In genomic region chr2:111126581-111126980, GRCh38 we compare ENCODE assay signal across 22 cellular contexts. TPM values are rescaled to one million over a fixed set of nuclear protein-coding genes. Genes with fewer than 3 reads are reported as not detected.
DNase-seq lines count a peak whose midpoint lies in the region; ATAC-seq and TF ChIP-seq lines count a peak whose summit lies in the region.
"Had no signal": no experiment of that assay in that cellular context is flagged by ENCODE, and none has a peak within 500 bp of the region (broad histone marks: within the 10 kb centered on the region; RNA-seq: fewer than 3 reads in every experiment).

No MANE protein-coding gene starts in this region.

- no peaks in the 10 kb centered on the region for H3K27me3 ChIP-seq in OCI-LY1 (ENCODE audit: insufficient read depth, low read length)
- H3K27me3 ChIP-seq: Peyer's patch, SJCRH30 had no signal

- H3K9me3 ChIP-seq in OCI-LY1 (ENCODE audit: low read length) = no peaks in the 10 kb centered on the region
- H3K9me3 ChIP-seq: Peyer's patch, SJCRH30 had no signal

- no peak overlapping the region for H3K27ac Mint-ChIP-seq in activated naive CD8-positive, alpha-beta T cell
- no peak overlapping the region for H3K27ac Mint-ChIP-seq in activated naive CD8-positive, alpha-beta T cell treated with anti-CD3 and anti-CD28 coated beads, Interleukin-2, amount 50 U/mL, for 24 hours
- H3K27ac Mint-ChIP-seq in type B pancreatic cell = no peak overlapping the region

- peaks cover 62% of the 10 kb centered on the region for H3K4me1 Mint-ChIP-seq in activated naive CD8-positive, alpha-beta T cell (ENCODE audit: low read depth)
- peaks cover 62% of the 10 kb centered on the region for H3K4me1 Mint-ChIP-seq in activated naive CD8-positive, alpha-beta T cell treated with anti-CD3 and anti-CD28 coated beads, Interleukin-2, amount 50 U/mL, for 24 hours
- H3K4me1 Mint-ChIP-seq in type B pancreatic cell (ENCODE audit: unreplicated experiment) = peaks cover 46% of the 10 kb centered on the region

- ATAC-seq in activated naive CD8-positive, alpha-beta T cell treated with anti-CD3 and anti-CD28 coated beads, Interleukin-2, amount 50 U/mL, for 24 hours = no peak
- ATAC-seq in HG03378 (IDR thresholded peaks at IDR 0.05; ENCODE audit: unreplicated experiment) = no peak
- no peak for ATAC-seq in HG03521 (IDR thresholded peaks at IDR 0.05; ENCODE audit: unreplicated experiment)
- ATAC-seq: HCT116 had no signal

- H3K4me3 ChIP-seq in OCI-LY1 (ENCODE audit: low read depth, low read length, poor library complexity, severe bottlenecking) = peak overlapping the region; percentile 89
- H3K4me3 ChIP-seq: Peyer's patch, SJCRH30 had no signal

- H3K79me2 ChIP-seq in OCI-LY1 (ENCODE audit: insufficient read depth, low read length) = peaks cover 97% of the 10 kb centered on the region

- no peak for DNase-seq in activated naive CD8-positive, alpha-beta T cell treated with anti-CD3 and anti-CD28 coated beads, Interleukin-2, amount 50 U/mL, for 24 hours
- DNase-seq in foreskin melanocyte (peak; percentile 80), type B pancreatic cell (ENCODE audit: extremely low spot score, unreplicated experiment) (no peak), SKM-1 treated with dmso at 0.1 percent for 144 hours (lab: John Stamatoyannopoulos, UW; ENCODE audit: unreplicated experiment) (no peak)
- DNase-seq: AML-193; CD8-positive, alpha-beta memory T cell; DMS53; IMR-90; NCI-H1092 treated with DMSO at 0.1 percent for 48 hours; NCI-H1436 treated with DMSO at 0.1 percent for 48 hours; NCI-H1930; NCI-H510A treated with DMSO at 0.1 percent for 48 hours; NCI-H748 treated with DMSO at 0.1 percent for 48 hours; NK-92 treated with Interleukin-12 subunit alpha and Interleukin-12 subunit beta, amount 100 ng/mL, for 24 hours; Peyer's patch; SJCRH30 had no signal

- H3K9me2 ChIP-seq in OCI-LY1 (ENCODE audit: low read depth, low read length) = no peaks in the 10 kb centered on the region

- peaks cover 83% of the 10 kb centered on the region for H3K4me1 ChIP-seq in OCI-LY1 (ENCODE audit: insufficient read depth, low read length, severe bottlenecking)
- H3K4me1 ChIP-seq: SJCRH30 had no signal

- H3K4me2 ChIP-seq in OCI-LY1 (ENCODE audit: low read length) = peak overlapping the region; percentile 80

- TF ChIP-seq CTCF in OCI-LY1 (IDR thresholded peaks at IDR 0.05; ENCODE audit: low read length) (no peak), type B pancreatic cell (conservative IDR thresholded peaks at IDR 0.05) (no peak)

- H3F3A ChIP-seq in OCI-LY1 (ENCODE audit: insufficient read depth, low read length) = no peaks in the 10 kb centered on the region

- peaks cover 96% of the 10 kb centered on the region for H3K36me3 ChIP-seq in OCI-LY1 (ENCODE audit: insufficient read depth, low read length)

- no peaks in the 10 kb centered on the region for H3K27me3 Mint-ChIP-seq in activated naive CD8-positive, alpha-beta T cell
- no peaks in the 10 kb centered on the region for H3K27me3 Mint-ChIP-seq in activated naive CD8-positive, alpha-beta T cell treated with anti-CD3 and anti-CD28 coated beads, Interleukin-2, amount 50 U/mL, for 24 hours
- no peaks in the 10 kb centered on the region for H3K27me3 Mint-ChIP-seq in type B pancreatic cell

- H3K27ac ChIP-seq in OCI-LY1 (ENCODE audit: low read depth, low read length, poor library complexity, severe bottlenecking) = no peak overlapping the region
- H3K27ac ChIP-seq: C4-2B, Peyer's patch, SJCRH30 had no signal

- H3K9me3 Mint-ChIP-seq in activated naive CD8-positive, alpha-beta T cell (ENCODE audit: low read depth) = no peaks in the 10 kb centered on the region
- no peaks in the 10 kb centered on the region for H3K9me3 Mint-ChIP-seq in activated naive CD8-positive, alpha-beta T cell treated with anti-CD3 and anti-CD28 coated beads, Interleukin-2, amount 50 U/mL, for 24 hours
- no peaks in the 10 kb centered on the region for H3K9me3 Mint-ChIP-seq in type B pancreatic cell
- H3K9me3 Mint-ChIP-seq: CD8-positive, alpha-beta memory T cell had no signal

- H2AFZ ChIP-seq in OCI-LY1 (ENCODE audit: low read length) = no peak overlapping the region

- peak overlapping the region; percentile 56 for H3K4me3 Mint-ChIP-seq in activated naive CD8-positive, alpha-beta T cell
- H3K4me3 Mint-ChIP-seq in activated naive CD8-positive, alpha-beta T cell treated with anti-CD3 and anti-CD28 coated beads, Interleukin-2, amount 50 U/mL, for 24 hours = no peak overlapping the region
- peak overlapping the region; percentile 8 for H3K4me3 Mint-ChIP-seq in type B pancreatic cell

- peaks cover 43% of the 10 kb centered on the region for H3K36me3 Mint-ChIP-seq in activated naive CD8-positive, alpha-beta T cell
- H3K36me3 Mint-ChIP-seq in activated naive CD8-positive, alpha-beta T cell treated with anti-CD3 and anti-CD28 coated beads, Interleukin-2, amount 50 U/mL, for 24 hours (ENCODE audit: low read depth) = peaks cover 79% of the 10 kb centered on the region
- peaks cover 64% of the 10 kb centered on the region for H3K36me3 Mint-ChIP-seq in type B pancreatic cell

- peaks cover 9% of the 10 kb centered on the region; the same call in 1 of the 2 replicates for H4K20me1 ChIP-seq in OCI-LY1 (ENCODE audit: insufficient read depth, low read length)

- H3K9ac ChIP-seq in OCI-LY1 (ENCODE audit: low read length) = no peak overlapping the region

RNA-seq across cellular contexts. Expression of gene BCL2L11, which starts 5.9 kb away (rescaled TPM):
- total RNA-seq in type B pancreatic cell (ENCODE audit: low replicate concordance) = 28.7 and 29.2 TPM in 2 replicates
